Comparison of ENCODE assay signal across 8 cellular contexts in genomic region chr1:152035406-152036315, GRCh38. TPM values are rescaled to one million over a fixed set of nuclear protein-coding genes. Genes with fewer than 3 reads are reported as not detected.
A peak's percentile ranks its signal among the peaks of the same experiment; 100 is the strongest.
DNase-seq lines count a peak whose midpoint lies in the region; ATAC-seq and TF ChIP-seq lines count a peak whose summit lies in the region.

No MANE protein-coding gene starts in this region.

- H3K4me1 ChIP-seq in Panc1 (ENCODE audit: control insufficient read depth, insufficient read depth, low read length) (peaks cover 22% of the 10 kb centered on the region), urinary bladder (ENCODE audit: insufficient read depth) (peaks cover 3% of the 10 kb centered on the region)

- CTCF ChIA-PET in activated CD4-positive, alpha-beta T cell treated with anti-CD3 and anti-CD28 coated beads for 36 hours (lab: Charles Lee): interaction anchor here (0.7 to 6.1 kb wide), 22 partner anchors 11 to 442 kb away, joined by 3 to 61 read pairs (median 4); no protein-coding TSS in a partner anchor
- CTCF ChIA-PET in Panc1 (lab: Charles Lee): interaction anchor here (0.6 kb wide), 1 partner anchor 147 kb away, joined by 3 read pairs; no protein-coding TSS in a partner anchor

- no TSS peak for BruUV-seq in Panc1 (replicated peaks; lab: Mats Ljungman, UMichigan)

- peaks cover 27% of the 10 kb centered on the region for H3K36me3 ChIP-seq in Panc1 (ENCODE audit: control insufficient read depth, insufficient read depth, low read length)
- H3K36me3 ChIP-seq in urinary bladder (ENCODE audit: insufficient read depth): peaks cover 4% of the 10 kb centered on the region

- in situ Hi-C loops in Panc1 (cut with HindIII; ENCODE audit: low pct_unique_long_range_greater_than_20kb, low sequenced_read_pairs): no loop called here

- peak; percentile 40 for DNase-seq in activated CD4-positive, alpha-beta T cell treated with anti-CD3 and anti-CD28 coated beads for 36 hours
- no peak for DNase-seq in activated CD4-positive, alpha-beta T cell treated with anti-CD3 and anti-CD28 coated beads, Interleukin-2, amount 50 U/mL, for 4 hours
- no peak for DNase-seq in Panc1 (ENCODE audit: low read depth, low spot score)
- no peak for DNase-seq in caudate nucleus (lab: John Stamatoyannopoulos, UW)
- peak; percentile 25 to 33 for DNase-seq in lung microvascular endothelial cell (ENCODE audit: low read depth in 2 of 2)
- no peak for DNase-seq in foreskin melanocyte
- DNase-seq in NCI-H1092 treated with DMSO at 0.1 percent for 48 hours (lab: John Stamatoyannopoulos, UW): no peak

- 13% methylated on average over 18 of the region's 18 CpGs for WGBS in urinary bladder

- no peaks in the 10 kb centered on the region for H3K27me3 Mint-ChIP-seq in activated CD4-positive, alpha-beta T cell treated with anti-CD3 and anti-CD28 coated beads for 36 hours

- intact Hi-C loops in activated CD4-positive, alpha-beta T cell treated with anti-CD3 and anti-CD28 coated beads for 36 hours (cut with DNase I, micrococcal nuclease): loop anchor here (1.0 to 2.0 kb wide), 4 partner anchors 13 to 1597 kb away; partner anchors contain the start of gene S100A10 (in 1 of the 2)
- intact Hi-C loops in Panc1 (cut with micrococcal nuclease; ENCODE audit: unreplicated experiment): no loop called here

- peak overlapping the region; percentile 82 for H3K4me3 Mint-ChIP-seq in activated CD4-positive, alpha-beta T cell treated with anti-CD3 and anti-CD28 coated beads for 36 hours

- ATAC-seq in activated CD4-positive, alpha-beta T cell treated with anti-CD3 and anti-CD28 coated beads for 36 hours: no peak
- ATAC-seq in Panc1: no peak

- no peaks in the 10 kb centered on the region for H3K27me3 ChIP-seq in Panc1 (ENCODE audit: control insufficient read depth, insufficient read depth, low read length)

- peaks cover 36% of the 10 kb centered on the region for H3K4me1 Mint-ChIP-seq in activated CD4-positive, alpha-beta T cell treated with anti-CD3 and anti-CD28 coated beads for 36 hours

- H3K9me3 ChIP-seq in Panc1 (ENCODE audit: control insufficient read depth, insufficient read depth, low read depth, low read length): no peaks in the 10 kb centered on the region

- no peak for TF ChIP-seq CTCF in Panc1 (IDR thresholded peaks at IDR 0.05)

- H3K4me3 ChIP-seq in Panc1 (ENCODE audit: low read depth in 2 of 2, low read length in 2 of 2) (peak overlapping the region; percentile 94 to 98), urinary bladder (ENCODE audit: low read depth, low read length) (peak overlapping the region; percentile 79)

- H3K27ac ChIP-seq in Panc1 (ENCODE audit: low read length) (peak overlapping the region; percentile 99), caudate nucleus (ENCODE audit: low read depth, low read length) (peak overlapping the region; percentile 12), urinary bladder (ENCODE audit: low read depth) (peak overlapping the region; percentile 98)

- peaks cover 2% of the 10 kb centered on the region for H3K9me3 Mint-ChIP-seq in activated CD4-positive, alpha-beta T cell treated with anti-CD3 and anti-CD28 coated beads for 36 hours (ENCODE audit: low read depth)

- POLR2A ChIA-PET in activated CD4-positive, alpha-beta T cell treated with anti-CD3 and anti-CD28 coated beads for 36 hours (lab: Charles Lee): interaction anchor here (0.7 to 1.6 kb wide), 4 partner anchors 11 to 90 kb away, joined by 3 to 8 read pairs (median 4); no protein-coding TSS in a partner anchor
- POLR2A ChIA-PET in Panc1 (lab: Charles Lee): interaction anchor here (1.5 kb wide), 1 partner anchor 127 kb away, joined by 6 read pairs; the partner anchor contains the start of gene THEM4

- peaks cover 46% of the 10 kb centered on the region for H3K36me3 Mint-ChIP-seq in activated CD4-positive, alpha-beta T cell treated with anti-CD3 and anti-CD28 coated beads for 36 hours (ENCODE audit: low read depth)

- H3K27ac Mint-ChIP-seq in activated CD4-positive, alpha-beta T cell treated with anti-CD3 and anti-CD28 coated beads for 36 hours: peak overlapping the region; percentile 90

RNA-seq across cellular contexts. Expression of gene S100A11, which starts 1.1 kb away (rescaled TPM):
- total RNA-seq in activated CD4-positive, alpha-beta T cell treated with anti-CD3 and anti-CD28 coated beads for 36 hours: 100 to 1,000 TPM; 264 to 361 TPM
- total RNA-seq in Panc1 (2021; ENCODE audit: unreplicated experiment): 474 TPM
- polyA plus RNA-seq in Panc1 (2012; ENCODE audit: insufficient read length): 692 TPM
- total RNA-seq in lung microvascular endothelial cell: 4.8 and 18.7 TPM in 2 replicates
- total RNA-seq in urinary bladder: 81.9 TPM
- polyA plus RNA-seq in urinary bladder: 910 TPM

RNA-seq across cellular contexts. Expression of gene S100A10, which starts 42.0 kb away (rescaled TPM):
- 100 to 1,000 TPM; 230 to 246 TPM for total RNA-seq in activated CD4-positive, alpha-beta T cell treated with anti-CD3 and anti-CD28 coated beads for 36 hours
- total RNA-seq in Panc1 (2021; ENCODE audit: unreplicated experiment): 1,621 TPM
- polyA plus RNA-seq in Panc1 (2012; ENCODE audit: insufficient read length): 1,294 TPM
- total RNA-seq in lung microvascular endothelial cell: 127 and 147 TPM in 2 replicates
- total RNA-seq in urinary bladder: 116 TPM
- 246 TPM for polyA plus RNA-seq in urinary bladder

RNA-seq across cellular contexts. Expression of gene TCHHL1, which starts 53.2 kb away (rescaled TPM):
- not detected for total RNA-seq in activated CD4-positive, alpha-beta T cell treated with anti-CD3 and anti-CD28 coated beads for 36 hours
- not detected for total RNA-seq in Panc1 (2021; ENCODE audit: unreplicated experiment)
- not detected for polyA plus RNA-seq in Panc1 (2012; ENCODE audit: insufficient read length)
- total RNA-seq in lung microvascular endothelial cell: not detected in 2 replicates
- total RNA-seq in urinary bladder: not detected
- polyA plus RNA-seq in urinary bladder: not detected

Comparison
In these comparisons a context has a peak if more than half of its experiments do, and no peak if none do; other contexts are left out.
1. DNase-seq: peak in activated CD4-positive, alpha-beta T cell treated with anti-CD3 and anti-CD28 coated beads for 36 hours (single experiment) and lung microvascular endothelial cell (2 of 2); none in activated CD4-positive, alpha-beta T cell treated with anti-CD3 and anti-CD28 coated beads, Interleukin-2, amount 50 U/mL, for 4 hours (0 of 2), Panc1 (single experiment), caudate nucleus (0 of 61), foreskin melanocyte (single experiment) and NCI-H1092 treated with DMSO at 0.1 percent for 48 hours (single experiment).
2. H3K27ac ChIP-seq: peak in every context shown above with its lines; median percentile 99 in Panc1; 98 in urinary bladder; 12 in caudate nucleus.